ENCODE assay signal across 8 cellular contexts in the genomic region with DNA sequence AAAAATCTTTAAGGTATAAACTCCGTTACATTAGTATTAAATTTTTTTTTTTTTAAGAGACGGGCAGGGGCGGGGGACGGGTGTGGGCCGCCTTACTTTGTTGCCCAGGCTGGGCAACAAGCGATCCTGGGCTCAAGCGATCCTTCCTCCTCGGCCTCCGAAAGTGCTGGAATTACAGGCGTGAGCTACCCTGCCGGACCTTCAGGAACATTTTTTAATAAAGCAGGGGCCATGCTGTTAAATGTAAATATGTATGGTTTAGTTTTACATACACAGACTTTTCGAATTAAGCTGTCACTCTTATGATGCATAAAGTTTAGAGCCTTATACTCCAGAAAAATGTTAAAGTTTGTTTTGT. TPM values are rescaled to one million over a fixed set of nuclear protein-coding genes. Genes with fewer than 3 reads are reported as not detected.
DNase-seq lines count a peak whose midpoint lies in the region; ATAC-seq, FAIRE-seq and TF ChIP-seq lines count a peak whose summit lies in the region.

No MANE protein-coding gene starts in this region.

- H3K4me3 ChIP-seq in kidney (ENCODE audit: low read length in 2 of 2), result peak overlapping the region; percentile 85 to 92
- peak overlapping the region; percentile 81 for H3K4me3 ChIP-seq in suprapubic skin

- H3K4me3 Mint-ChIP-seq in T-helper 2 cell treated with Interferon-gamma antibody and Interleukin-4, amounts not matched to agents 5 μg/mL and 100 μg/mL, for 36 hours, result peak overlapping the region; percentile 97
- H3K4me3 Mint-ChIP-seq in activated T-helper 17 cell treated with anti-CD3 and anti-CD28 coated beads, Interleukin-2, amount 50 U/mL, for 72 hours, result peak overlapping the region; percentile 86

- H3K9ac ChIP-seq in kidney (ENCODE audit: low read length in 2 of 2), result peak overlapping the region; percentile 20 to 75

- H3K9me3 Mint-ChIP-seq in T-helper 2 cell treated with Interferon-gamma antibody and Interleukin-4, amounts not matched to agents 5 μg/mL and 100 μg/mL, for 36 hours, result no peaks in the 10 kb centered on the region
- H3K9me3 Mint-ChIP-seq in activated T-helper 17 cell treated with anti-CD3 and anti-CD28 coated beads, Interleukin-2, amount 50 U/mL, for 72 hours, result no peaks in the 10 kb centered on the region

- intact Hi-C loops in kidney (cut with DNase I), result no loop called here

- H3K27ac ChIP-seq in kidney (ENCODE audit: low read depth in 2 of 2, low read length in 2 of 2), result no peak overlapping the region
- no peak overlapping the region for H3K27ac ChIP-seq in suprapubic skin

- ATAC-seq in activated T-helper 17 cell treated with anti-CD3 and anti-CD28 coated beads, Interleukin-2, amount 50 U/mL, for 72 hours (replicated peaks), result no peak
- ATAC-seq in HG02852 (IDR thresholded peaks at IDR 0.05; ENCODE audit: unreplicated experiment), result no peak
- no peak for ATAC-seq in HG03432 (IDR thresholded peaks at IDR 0.05; ENCODE audit: unreplicated experiment)

- no peak for TF ChIP-seq EP300 in suprapubic skin (IDR thresholded peaks at IDR 0.05)

- no peak for FAIRE-seq in kidney (lab: Jason Lieb, UNC)

- H3K36me3 Mint-ChIP-seq in T-helper 2 cell treated with Interferon-gamma antibody and Interleukin-4, amounts not matched to agents 5 μg/mL and 100 μg/mL, for 36 hours (ENCODE audit: low read depth), result peaks cover 11% of the 10 kb centered on the region
- peaks cover 20% of the 10 kb centered on the region for H3K36me3 Mint-ChIP-seq in activated T-helper 17 cell treated with anti-CD3 and anti-CD28 coated beads, Interleukin-2, amount 50 U/mL, for 72 hours (ENCODE audit: low read depth)

- no peak for TF ChIP-seq CTCF in kidney (IDR thresholded peaks at IDR 0.05; ENCODE audit: borderline replicate concordance, extremely low read depth, insufficient read depth)
- TF ChIP-seq CTCF in suprapubic skin (IDR thresholded peaks at IDR 0.05), result no peak

- H3K4me1 Mint-ChIP-seq in T-helper 2 cell treated with Interferon-gamma antibody and Interleukin-4, amounts not matched to agents 5 μg/mL and 100 μg/mL, for 36 hours (ENCODE audit: low read depth), result peaks cover 40% of the 10 kb centered on the region
- peaks cover 23% of the 10 kb centered on the region for H3K4me1 Mint-ChIP-seq in activated T-helper 17 cell treated with anti-CD3 and anti-CD28 coated beads, Interleukin-2, amount 50 U/mL, for 72 hours

- H3K4me1 ChIP-seq in kidney (ENCODE audit: control insufficient read depth in 1 of 2, insufficient read depth in 1 of 2, low read depth in 1 of 2, low read length in 2 of 2) (peaks cover 0 to 8% of the 10 kb centered on the region in 2 donors), suprapubic skin (peaks cover 35% of the 10 kb centered on the region)

- no peak for TF ChIP-seq POLR2A in suprapubic skin (IDR thresholded peaks at IDR 0.05)

- WGBS in suprapubic skin, result 8% methylated on average over 12 of the region's 12 CpGs

- no peaks in the 10 kb centered on the region for H3K9me3 ChIP-seq in kidney (ENCODE audit: control insufficient read depth in 1 of 2, low read length in 2 of 2)
- H3K9me3 ChIP-seq in suprapubic skin, result no peaks in the 10 kb centered on the region

- no peaks in the 10 kb centered on the region for H3K27me3 Mint-ChIP-seq in T-helper 2 cell treated with Interferon-gamma antibody and Interleukin-4, amounts not matched to agents 5 μg/mL and 100 μg/mL, for 36 hours (ENCODE audit: low read depth)
- H3K27me3 Mint-ChIP-seq in activated T-helper 17 cell treated with anti-CD3 and anti-CD28 coated beads, Interleukin-2, amount 50 U/mL, for 72 hours, result no peaks in the 10 kb centered on the region

- H3K36me3 ChIP-seq in kidney (ENCODE audit: control insufficient read depth in 1 of 2, insufficient read depth in 2 of 2, low read length in 2 of 2), result no peaks in the 10 kb centered on the region
- no peaks in the 10 kb centered on the region for H3K36me3 ChIP-seq in suprapubic skin

- no peak for DNase-seq in T-helper 2 cell treated with Interferon-gamma antibody and Interleukin-4, amounts not matched to agents 5 μg/mL and 100 μg/mL, for 36 hours (ENCODE audit: low spot score)
- no peak for DNase-seq in T-helper 2 cell
- no peak for DNase-seq in kidney
- DNase-seq in suprapubic skin (ENCODE audit: low spot score in 2 of 2), result no peak
- DNase-seq in SKM-1 treated with dmso at 0.1 percent for 144 hours (lab: John Stamatoyannopoulos, UW; ENCODE audit: unreplicated experiment), result no peak

- no peak overlapping the region for H3K27ac Mint-ChIP-seq in T-helper 2 cell treated with Interferon-gamma antibody and Interleukin-4, amounts not matched to agents 5 μg/mL and 100 μg/mL, for 36 hours
- peak overlapping the region; percentile 98 for H3K27ac Mint-ChIP-seq in activated T-helper 17 cell treated with anti-CD3 and anti-CD28 coated beads, Interleukin-2, amount 50 U/mL, for 72 hours

- no peaks in the 10 kb centered on the region for H3K27me3 ChIP-seq in suprapubic skin

RNA-seq across cellular contexts. Expression of a gene that starts 2.4 kb away (rescaled TPM):
- total RNA-seq in activated T-helper 17 cell treated with anti-CD3 and anti-CD28 coated beads, Interleukin-2, amount 50 U/mL, for 72 hours, result 10 to 100 TPM; 10.8 to 17.1 TPM
- total RNA-seq in kidney (16.6 TPM), suprapubic skin (10 to 100 TPM in 3 of 4 donors, 1 to 10 TPM in 1; 7.0 to 13.0 (median 11.9) TPM)
- polyA plus RNA-seq in kidney (ENCODE audit: insufficient read depth, low read depth, low replicate concordance), result 4.5 TPM
